In genomic region chr22:50729391-50730012, GRCh38 we compare ENCODE assay signal across 12 cellular contexts. TPM values are rescaled to one million over a fixed set of nuclear protein-coding genes. Genes with fewer than 3 reads are reported as not detected.
DNase-seq lines count a peak whose midpoint lies in the region; ATAC-seq, FAIRE-seq and TF ChIP-seq lines count a peak whose summit lies in the region.
"Had no signal": no experiment of that assay in that cellular context is flagged by ENCODE, and none has a peak within 500 bp of the region (broad histone marks: within the 10 kb centered on the region; RNA-seq: fewer than 3 reads in every experiment).

No MANE protein-coding gene starts in this region.

- H4K20me1 ChIP-seq in GM23338 (replicated peaks; ENCODE audit: insufficient read depth): no peaks in the 10 kb centered on the region

- H3K4me2 ChIP-seq in GM23338: no peak overlapping the region

- intact Hi-C loops in pancreas (cut with DNase I): no loop called here

- TF ChIP-seq CTCF in GM23338 (conservative IDR thresholded peaks at IDR 0.05; ENCODE audit: low read depth in 2 of 2): 0 out of 4 replicates have a peak, but pooled peaks of 1 of the 2 experiments have one; percentile 5
- no peak for TF ChIP-seq CTCF in pancreas (IDR thresholded peaks at IDR 0.05)

- H3K4me3 ChIP-seq in GM23338: no peak overlapping the region
- H3K4me3 ChIP-seq in pancreas: no peak overlapping the region
- H3K4me3 ChIP-seq: BLaER1 treated with 17β-estradiol and CSF1 and Interleukin-3, amounts not matched to agents 10 nM and 100 nM; coronary artery had no signal

- no peaks in the 10 kb centered on the region for H3K9me2 ChIP-seq in GM23338 (ENCODE audit: insufficient read depth)

- H3K4me1 Mint-ChIP-seq in GM23338: peaks cover 6% of the 10 kb centered on the region

- no peak overlapping the region for H3K27ac Mint-ChIP-seq in GM23338

- no peaks in the 10 kb centered on the region for H3K79me2 ChIP-seq in GM23338 (replicated peaks; ENCODE audit: insufficient read depth)

- H3K4me1 ChIP-seq in GM23338 (ENCODE audit: insufficient read depth): peaks cover 5% of the 10 kb centered on the region; the same call in 1 of the 2 replicates
- H3K4me1 ChIP-seq in pancreas: no peaks in the 10 kb centered on the region

- ATAC-seq in GM23338 (no peak; the same call in 2 of the 3 replicates), pancreas (no peak), HG03139 (IDR thresholded peaks at IDR 0.05; ENCODE audit: unreplicated experiment) (no peak)
- ATAC-seq: Panc1 had no signal

- H3K36me3 ChIP-seq in GM23338 (ENCODE audit: insufficient read depth) (no peaks in the 10 kb centered on the region), pancreas (no peaks in the 10 kb centered on the region)

- no peaks in the 10 kb centered on the region; the same call in 2 of the 3 replicates for H3K9me3 Mint-ChIP-seq in GM23338

- 73 to 82% methylated on average over 19 to 21 of the region's 21 CpGs for WGBS in pancreas, 2 donors

- no peak overlapping the region; the same call in 2 of the 3 replicates for H3K4me3 Mint-ChIP-seq in GM23338

- no peaks in the 10 kb centered on the region; the same call in 2 of the 3 replicates for H3K36me3 Mint-ChIP-seq in GM23338 (ENCODE audit: low read depth)

- no peak overlapping the region for H3K27ac ChIP-seq in GM23338 (ENCODE audit: low read depth)
- no peak overlapping the region for H3K27ac ChIP-seq in pancreas
- H3K27ac ChIP-seq: BLaER1 treated with 17β-estradiol and CSF1 and Interleukin-3, amounts not matched to agents 10 nM and 100 nM; coronary artery had no signal

- no peaks in the 10 kb centered on the region for H3F3A ChIP-seq in GM23338 (replicated peaks; ENCODE audit: low read depth)

- DNase-seq in GM23338 (ENCODE audit: low spot score) (peak; percentile 30), NCI-H345 (lab: John Stamatoyannopoulos, UW) (peak; percentile 66), germinal center (ENCODE audit: low spot score) (peak; percentile 60), pancreas (peak in 5 of 6 donors; percentile 1 to 54 (median 14)), retina (no peak), SK-N-DZ (ENCODE audit: low spot score) (no peak), RKO (ENCODE audit: low spot score) (no peak)
- DNase-seq: KG1 had no signal

- peaks cover 48% of the 10 kb centered on the region for H3K27me3 Mint-ChIP-seq in GM23338 (ENCODE audit: insufficient read depth, low read depth, poor library complexity)

- H3K27me3 ChIP-seq in GM23338 (ENCODE audit: insufficient read depth): peaks cover 49% of the 10 kb centered on the region
- peaks cover 0 to 10% (median 0%) of the 10 kb centered on the region in 4 donors for H3K27me3 ChIP-seq in pancreas
- H3K27me3 ChIP-seq: BLaER1 treated with 17β-estradiol and CSF1 and Interleukin-3, amounts not matched to agents 10 nM and 100 nM had no signal

- no peaks in the 10 kb centered on the region for H3K9me3 ChIP-seq in pancreas
- H3K9me3 ChIP-seq: BLaER1 treated with 17β-estradiol and CSF1 and Interleukin-3, amounts not matched to agents 10 nM and 100 nM had no signal

- no peak overlapping the region for H2AFZ ChIP-seq in GM23338

- FAIRE-seq in pancreas (lab: Jason Lieb, UNC): no peak

TF ChIP-seq in GM23338, 12 proteins besides CTCF, POLR2A, EP300 and RAD21 (continues in another document):
- TF ChIP-seq EZH2 (IDR thresholded peaks at IDR 0.05; ENCODE audit: low read depth, unreplicated experiment): no peak
- TF ChIP-seq EZH2phosphoT487 (IDR thresholded peaks at IDR 0.05; ENCODE audit: unreplicated experiment): no peak
- TF ChIP-seq ZNF331 (CRISPR knock-in tag; IDR thresholded peaks at IDR 0.05; ENCODE audit: low read depth): no peak
- TF ChIP-seq CREB1 (CRISPR knock-in tag; IDR thresholded peaks at IDR 0.05; ENCODE audit: low read depth): no peak
- no peak for TF ChIP-seq REST (IDR thresholded peaks at IDR 0.05; ENCODE audit: unreplicated experiment)
- no peak for TF ChIP-seq POLR2AphosphoS5 (IDR thresholded peaks at IDR 0.05; ENCODE audit: low read depth)
- TF ChIP-seq ZNF114 (CRISPR knock-in tag; IDR thresholded peaks at IDR 0.05): no peak
- TF ChIP-seq JUNB (IDR thresholded peaks at IDR 0.05; ENCODE audit: unreplicated experiment): no peak
- TF ChIP-seq NANOG (IDR thresholded peaks at IDR 0.05; ENCODE audit: borderline replicate concordance): no peak
- no peak for TF ChIP-seq STAT1 (IDR thresholded peaks at IDR 0.05; ENCODE audit: unreplicated experiment)

RNA-seq across cellular contexts. Expression of gene ACR, which starts 8.5 kb away (rescaled TPM):
- 2.2 TPM in 1 of 2 replicates, not detected in the other for total RNA-seq in GM23338 (2014; rRNA removed; shearing (Covaris generic))
- polyA plus RNA-seq in GM23338 (2016; fragmentation: Nextera tagmentation; extraction: Ambion mirVana): not detected in 2 replicates
- under 1 TPM in 1 of 6 donors, not detected in 5; 0.40 TPM for total RNA-seq in pancreas
- under 1 TPM; 0.34 to 0.92 TPM for polyA plus RNA-seq in pancreas
- polyA plus RNA-seq in SK-N-DZ (2014; cell fraction: cytosol; rRNA removed): not detected in 2 replicates
- not detected in 2 replicates for polyA plus RNA-seq in SK-N-DZ (2014; cell fraction: nucleus; rRNA removed)

RNA-seq across cellular contexts. Expression of gene RABL2B, which starts 53.9 kb away (rescaled TPM):
- total RNA-seq in GM23338 (2014; rRNA removed; shearing (Covaris generic)): 11.5 and 11.8 TPM in 2 replicates
- polyA plus RNA-seq in GM23338 (2016; fragmentation: Nextera tagmentation; extraction: Ambion mirVana) (9.7 and 10.8 TPM in 2 replicates), pancreas (10 to 100 TPM; 20.2 to 22.1 TPM)
- total RNA-seq in pancreas: 10 to 100 TPM in 5 of 6 donors, 1 to 10 TPM in 1; 7.9 to 24.8 (median 13.3) TPM
- 15.5 and 15.8 TPM in 2 replicates for polyA plus RNA-seq in SK-N-DZ (2014; cell fraction: cytosol; rRNA removed)
- polyA plus RNA-seq in SK-N-DZ (2014; cell fraction: nucleus; rRNA removed): 33.1 and 35.5 TPM in 2 replicates

RNA-seq across cellular contexts. Expression of gene SHANK3, which starts 56.9 kb away (rescaled TPM):
- total RNA-seq in GM23338 (2014; rRNA removed; shearing (Covaris generic)): 4.9 and 5.1 TPM in 2 replicates
- polyA plus RNA-seq in GM23338 (2016; fragmentation: Nextera tagmentation; extraction: Ambion mirVana) (0.52 and 0.56 TPM in 2 replicates), pancreas (10 to 100 TPM; 18.7 to 18.9 TPM)
- total RNA-seq in pancreas: 1 to 10 TPM; 2.7 to 6.1 (median 3.7) TPM
- polyA plus RNA-seq in SK-N-DZ (2014; cell fraction: cytosol; rRNA removed): 2.8 and 2.9 TPM in 2 replicates
- 4.6 and 9.3 TPM in 2 replicates for polyA plus RNA-seq in SK-N-DZ (2014; cell fraction: nucleus; rRNA removed)

Comparison
In these comparisons a context has a peak if more than half of its experiments do, and no peak if none do; other contexts are left out.
1. DNase-seq: peak in GM23338 (single experiment), NCI-H345 (single experiment), germinal center (single experiment) and pancreas (5 of 6); none in retina (single experiment), SK-N-DZ (single experiment) and RKO (single experiment).